Comparison of ENCODE assay signal across 8 cellular contexts in the genomic region with DNA sequence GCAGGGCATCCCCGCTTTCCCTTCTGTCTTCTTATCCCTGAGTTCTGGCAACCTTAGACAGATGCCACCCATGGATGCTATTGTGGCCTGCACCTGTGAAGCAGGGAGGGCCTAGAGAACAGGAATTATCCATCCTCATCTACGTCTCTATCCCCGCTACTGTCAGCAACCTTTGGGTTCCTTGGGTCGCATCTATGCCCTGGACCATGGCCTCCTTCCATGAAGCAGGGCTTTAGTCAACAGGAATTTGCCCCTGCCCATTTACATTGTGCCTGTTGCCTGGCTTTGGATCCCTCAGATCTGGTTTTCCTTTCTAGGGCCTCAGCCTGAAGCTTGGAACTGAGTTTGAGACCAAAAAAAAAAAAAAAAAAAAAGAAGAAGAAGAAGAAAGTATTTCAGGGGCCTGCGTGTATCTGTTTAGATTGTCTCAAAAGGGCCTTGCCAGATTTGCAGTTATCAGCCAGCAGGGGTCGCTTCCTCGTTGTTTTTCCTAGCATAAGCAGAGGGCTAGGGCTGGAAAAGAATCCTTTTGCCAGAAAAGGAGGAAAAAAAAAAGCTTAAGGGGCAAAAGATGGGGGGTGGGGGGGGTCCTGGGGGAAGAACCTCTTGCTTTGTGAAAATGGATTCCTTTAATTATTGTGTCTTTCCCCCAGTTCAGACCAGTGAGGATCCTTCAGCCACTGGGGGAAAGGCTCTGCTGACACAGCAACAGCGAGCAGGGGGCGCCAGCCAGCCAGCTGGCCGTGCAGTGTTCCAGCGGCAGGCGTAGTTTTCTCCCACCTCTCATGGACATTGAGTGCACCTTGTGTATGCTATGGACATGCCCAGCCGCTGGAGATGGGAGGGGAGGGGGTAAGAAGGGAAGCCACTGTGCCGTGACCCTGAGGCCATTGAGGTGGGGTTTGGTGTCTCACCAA.
DNase-seq lines count a peak whose midpoint lies in the region; ATAC-seq, FAIRE-seq and TF ChIP-seq lines count a peak whose summit lies in the region.
"Had no signal": no experiment of that assay in that cellular context is flagged by ENCODE, and none has a peak within 500 bp of the region (broad histone marks: within the 10 kb centered on the region; RNA-seq: fewer than 3 reads in every experiment).

No MANE protein-coding gene starts in this region.

- H3K4me3 Mint-ChIP-seq in activated CD4-positive, alpha-beta memory T cell treated with anti-CD3 and anti-CD28 coated beads for 36 hours, result no peak overlapping the region
- H3K4me3 Mint-ChIP-seq: activated B cell treated with CpG ODN at 0.5 μM for 24 hours had no signal

- no peaks in the 10 kb centered on the region for H3K27me3 Mint-ChIP-seq in activated CD4-positive, alpha-beta memory T cell treated with anti-CD3 and anti-CD28 coated beads for 36 hours

- TF ChIP-seq CTCF in GM10266 (IDR thresholded peaks at IDR 0.05; ENCODE audit: control insufficient read depth, insufficient read depth, low read depth, missing control alignments), result peak; percentile 43

- TF ChIP-seq POLR2A in H54 (IDR thresholded peaks at IDR 0.05; ENCODE audit: low read depth, low read length), result no peak

- H3K4me3 ChIP-seq in skeletal muscle cell (ENCODE audit: low read depth, low read length), result no peak overlapping the region

- no peak overlapping the region for H3K27ac Mint-ChIP-seq in activated CD4-positive, alpha-beta memory T cell treated with anti-CD3 and anti-CD28 coated beads for 36 hours
- H3K27ac Mint-ChIP-seq: activated B cell treated with CpG ODN at 0.5 μM for 24 hours had no signal

- CTCF ChIA-PET in activated CD4-positive, alpha-beta memory T cell treated with anti-CD3 and anti-CD28 coated beads for 36 hours (lab: Charles Lee), result interaction anchor here (0.6 to 1.2 kb wide), 2 partner anchors 12 to 98 kb away, joined by 3 to 4 read pairs; no protein-coding TSS in a partner anchor

- H3K36me3 Mint-ChIP-seq in activated CD4-positive, alpha-beta memory T cell treated with anti-CD3 and anti-CD28 coated beads for 36 hours, result no peaks in the 10 kb centered on the region

- ATAC-seq in left cardiac atrium, result peak; percentile 83 to 93

- POLR2A ChIA-PET in activated CD4-positive, alpha-beta memory T cell treated with anti-CD3 and anti-CD28 coated beads for 36 hours (lab: Charles Lee), result no interaction called here

- peak; percentile 19 for DNase-seq in GM10266 (ENCODE audit: extremely low spot score)
- peak; percentile 56 for DNase-seq in NAMALWA (ENCODE audit: low spot score)
- DNase-seq in activated CD4-positive, alpha-beta memory T cell treated with anti-CD3 and anti-CD28 coated beads for 36 hours, result peak; percentile 44
- DNase-seq in left cardiac atrium, result peak; percentile 68
- peak; percentile 30 for DNase-seq in skeletal muscle cell (ENCODE audit: low read depth)
- DNase-seq in H54 (ENCODE audit: insufficient read length, low spot score), result no peak
- no peak for DNase-seq in 8988T
- DNase-seq: activated B cell treated with CpG ODN at 0.5 μM for 24 hours had no signal

- H3K9me3 Mint-ChIP-seq in activated CD4-positive, alpha-beta memory T cell treated with anti-CD3 and anti-CD28 coated beads for 36 hours, result peaks cover 2% of the 10 kb centered on the region

- FAIRE-seq in H54 (lab: Jason Lieb, UNC), result no peak

- intact Hi-C loops in activated CD4-positive, alpha-beta memory T cell treated with anti-CD3 and anti-CD28 coated beads for 36 hours (cut with micrococcal nuclease), result loop anchor here (1.0 kb wide), 1 partner anchor 143 kb away; no protein-coding TSS in a partner anchor
- intact Hi-C loops in left cardiac atrium (cut with DNase I), result no loop called here

- no peaks in the 10 kb centered on the region for H3K4me1 Mint-ChIP-seq in activated CD4-positive, alpha-beta memory T cell treated with anti-CD3 and anti-CD28 coated beads for 36 hours (ENCODE audit: low read depth)
- H3K4me1 Mint-ChIP-seq: activated B cell treated with CpG ODN at 0.5 μM for 24 hours had no signal

Comparison
In these comparisons a context has a peak if more than half of its experiments do, and no peak if none do; other contexts are left out.
1. DNase-seq: peak in GM10266 (single experiment), NAMALWA (single experiment), activated CD4-positive, alpha-beta memory T cell treated with anti-CD3 and anti-CD28 coated beads for 36 hours (single experiment), left cardiac atrium (single experiment) and skeletal muscle cell (single experiment); none in H54 (single experiment) and 8988T (single experiment).